In genomic region chr3:21894459-21895083, GRCh38 we compare ENCODE assay signal across 10 cellular contexts.
DNase-seq lines count a peak whose midpoint lies in the region; ATAC-seq, FAIRE-seq and TF ChIP-seq lines count a peak whose summit lies in the region.
"Had no signal": no experiment of that assay in that cellular context is flagged by ENCODE, and none has a peak within 500 bp of the region (broad histone marks: within the 10 kb centered on the region; RNA-seq: fewer than 3 reads in every experiment).

No MANE protein-coding gene starts in this region.

- H3K4me1 ChIP-seq in astrocyte (ENCODE audit: insufficient read depth, low read length) (peaks cover 3% of the 10 kb centered on the region), aorta (ENCODE audit: control insufficient read depth in 1 of 2, insufficient read depth in 2 of 2, low read length in 2 of 2) (no peaks in the 10 kb centered on the region)

- no peak overlapping the region for H3K4me3 Mint-ChIP-seq in astrocyte (ENCODE audit: unreplicated experiment)
- H3K4me3 Mint-ChIP-seq in activated CD4-positive, alpha-beta T cell treated with anti-CD3 and anti-CD28 coated beads for 36 hours: no peak overlapping the region
- H3K4me3 Mint-ChIP-seq: activated naive CD4-positive, alpha-beta T cell treated with anti-CD3 and anti-CD28 coated beads, Interleukin-2, amount 50 U/mL, for 24 hours had no signal

- H3K27ac Mint-ChIP-seq in astrocyte (ENCODE audit: unreplicated experiment): no peak overlapping the region
- no peak overlapping the region for H3K27ac Mint-ChIP-seq in activated CD4-positive, alpha-beta T cell treated with anti-CD3 and anti-CD28 coated beads for 36 hours
- H3K27ac Mint-ChIP-seq: activated naive CD4-positive, alpha-beta T cell treated with anti-CD3 and anti-CD28 coated beads, Interleukin-2, amount 50 U/mL, for 24 hours had no signal

- no peaks in the 10 kb centered on the region for H3K36me3 Mint-ChIP-seq in astrocyte (ENCODE audit: low read depth, unreplicated experiment)
- no peaks in the 10 kb centered on the region for H3K36me3 Mint-ChIP-seq in activated CD4-positive, alpha-beta T cell treated with anti-CD3 and anti-CD28 coated beads for 36 hours (ENCODE audit: low read depth)
- H3K36me3 Mint-ChIP-seq: activated naive CD4-positive, alpha-beta T cell treated with anti-CD3 and anti-CD28 coated beads, Interleukin-2, amount 50 U/mL, for 24 hours had no signal

- H2AFZ ChIP-seq in astrocyte (ENCODE audit: low read depth, low read length): no peak overlapping the region

- DNase-seq in Right ventricle myocardium superior: no peak
- no peak for DNase-seq in cardiac septum (ENCODE audit: low spot score)
- DNase-seq in astrocyte (ENCODE audit: low read depth): no peak
- no peak for DNase-seq in aorta
- no peak for DNase-seq in stimulated activated naive CD4-positive, alpha-beta T cell treated with Interleukin-2 at 50 U/mL for 16 hours (lab: John Stamatoyannopoulos, UW)
- DNase-seq in activated CD4-positive, alpha-beta T cell treated with anti-CD3 and anti-CD28 coated beads for 36 hours: no peak
- DNase-seq in stimulated activated naive CD4-positive, alpha-beta T cell (lab: John Stamatoyannopoulos, UW): no peak
- DNase-seq: right cardiac atrium had no signal

- H3K4me3 ChIP-seq in astrocyte (ENCODE audit: insufficient read depth, low read depth, low read length) (no peak overlapping the region), aorta (ENCODE audit: low read length in 2 of 2) (no peak overlapping the region)

- H3K27ac ChIP-seq in astrocyte (ENCODE audit: low read depth, low read length) (no peak overlapping the region), aorta (ENCODE audit: low read depth in 1 of 2, low read length in 2 of 2) (no peak overlapping the region)

- H3K4me1 Mint-ChIP-seq in astrocyte (ENCODE audit: low read depth, unreplicated experiment): no peaks in the 10 kb centered on the region
- H3K4me1 Mint-ChIP-seq in activated CD4-positive, alpha-beta T cell treated with anti-CD3 and anti-CD28 coated beads for 36 hours: no peaks in the 10 kb centered on the region
- H3K4me1 Mint-ChIP-seq: activated naive CD4-positive, alpha-beta T cell treated with anti-CD3 and anti-CD28 coated beads, Interleukin-2, amount 50 U/mL, for 24 hours had no signal

- ATAC-seq in Right ventricle myocardium superior (ENCODE audit: poor library complexity): peak; percentile 78
- ATAC-seq in aorta (ENCODE audit: low FRiP score): peak; percentile 69
- ATAC-seq in activated CD4-positive, alpha-beta T cell treated with anti-CD3 and anti-CD28 coated beads for 36 hours: no peak

- no peak for FAIRE-seq in astrocyte (lab: Jason Lieb, UNC)
- FAIRE-seq in islet of Langerhans (lab: Jason Lieb, UNC): peak; percentile 99

- no peaks in the 10 kb centered on the region for H3K27me3 ChIP-seq in astrocyte (ENCODE audit: insufficient read depth, low read length)
- H3K27me3 ChIP-seq in aorta (ENCODE audit: control insufficient read depth in 1 of 2, insufficient read depth in 2 of 2, low read length in 1 of 2): no peaks in the 10 kb centered on the region

- H3K36me3 ChIP-seq in astrocyte (ENCODE audit: insufficient read depth, low read length): no peaks in the 10 kb centered on the region
- H3K36me3 ChIP-seq in aorta (ENCODE audit: control insufficient read depth in 1 of 2, insufficient read depth in 2 of 2, low read length in 1 of 2): no peaks in the 10 kb centered on the region

- no peak overlapping the region for H3K4me2 ChIP-seq in astrocyte (ENCODE audit: low read length)

- 45 to 47% methylated on average over 2 of the region's 2 CpGs for WGBS in aorta, 2 donors

- H3K79me2 ChIP-seq in astrocyte (ENCODE audit: insufficient read depth, low read length): no peaks in the 10 kb centered on the region

- no peaks in the 10 kb centered on the region for H3K9me3 ChIP-seq in astrocyte (ENCODE audit: insufficient read depth, low read depth, low read length)
- no peaks in the 10 kb centered on the region for H3K9me3 ChIP-seq in aorta (ENCODE audit: control insufficient read depth, low read length)

- intact Hi-C loops in Right ventricle myocardium superior (cut with DNase I) (loop anchor here (5.0 kb wide), 1 partner anchor 142 kb away; the partner anchor contains the start of gene ZNF385D), cardiac septum (cut with DNase I) (loop anchor here (10.0 kb wide), 1 partner anchor 1550 kb away; no protein-coding TSS in a partner anchor), aorta (cut with DNase I) (loop anchor here (2.0 to 10.0 kb wide), 6 partner anchors 42 to 1667 kb away; partner anchors contain the start of gene ZNF385D (in 1 of the 2))
- intact Hi-C loops in activated CD4-positive, alpha-beta T cell treated with anti-CD3 and anti-CD28 coated beads for 36 hours (cut with DNase I, micrococcal nuclease): loop anchor here in 1 of 2 experiments (1.0 to 10.0 kb wide), 2 partner anchors 1380 to 1554 kb away; no protein-coding TSS in a partner anchor

- H3K9ac ChIP-seq in astrocyte (ENCODE audit: low read length): no peak overlapping the region

- H3K9me3 Mint-ChIP-seq in astrocyte (ENCODE audit: unreplicated experiment): no peaks in the 10 kb centered on the region
- peaks cover 3% of the 10 kb centered on the region for H3K9me3 Mint-ChIP-seq in activated CD4-positive, alpha-beta T cell treated with anti-CD3 and anti-CD28 coated beads for 36 hours (ENCODE audit: low read depth)
- H3K9me3 Mint-ChIP-seq: activated naive CD4-positive, alpha-beta T cell treated with anti-CD3 and anti-CD28 coated beads, Interleukin-2, amount 50 U/mL, for 24 hours had no signal

- peak; percentile 71 for TF ChIP-seq CTCF in astrocyte (IDR thresholded peaks at IDR 0.05; ENCODE audit: insufficient read depth, low read depth, low read length)

- POLR2A ChIA-PET in activated CD4-positive, alpha-beta T cell treated with anti-CD3 and anti-CD28 coated beads for 36 hours (lab: Charles Lee): no interaction called here

- CTCF ChIA-PET in activated CD4-positive, alpha-beta T cell treated with anti-CD3 and anti-CD28 coated beads for 36 hours (lab: Charles Lee): interaction anchor here (0.5 to 0.9 kb wide), 3 partner anchors 977 to 1594 kb away, joined by 3 read pairs; no protein-coding TSS in a partner anchor

- no peaks in the 10 kb centered on the region for H4K20me1 ChIP-seq in astrocyte (ENCODE audit: insufficient read depth, low read length)

- no peaks in the 10 kb centered on the region for H3K27me3 Mint-ChIP-seq in astrocyte (ENCODE audit: low read depth, unreplicated experiment)
- H3K27me3 Mint-ChIP-seq in activated CD4-positive, alpha-beta T cell treated with anti-CD3 and anti-CD28 coated beads for 36 hours: no peaks in the 10 kb centered on the region
- H3K27me3 Mint-ChIP-seq: activated naive CD4-positive, alpha-beta T cell treated with anti-CD3 and anti-CD28 coated beads, Interleukin-2, amount 50 U/mL, for 24 hours had no signal
